ENCODE assay signal across 28 cellular contexts in the genomic region with DNA sequence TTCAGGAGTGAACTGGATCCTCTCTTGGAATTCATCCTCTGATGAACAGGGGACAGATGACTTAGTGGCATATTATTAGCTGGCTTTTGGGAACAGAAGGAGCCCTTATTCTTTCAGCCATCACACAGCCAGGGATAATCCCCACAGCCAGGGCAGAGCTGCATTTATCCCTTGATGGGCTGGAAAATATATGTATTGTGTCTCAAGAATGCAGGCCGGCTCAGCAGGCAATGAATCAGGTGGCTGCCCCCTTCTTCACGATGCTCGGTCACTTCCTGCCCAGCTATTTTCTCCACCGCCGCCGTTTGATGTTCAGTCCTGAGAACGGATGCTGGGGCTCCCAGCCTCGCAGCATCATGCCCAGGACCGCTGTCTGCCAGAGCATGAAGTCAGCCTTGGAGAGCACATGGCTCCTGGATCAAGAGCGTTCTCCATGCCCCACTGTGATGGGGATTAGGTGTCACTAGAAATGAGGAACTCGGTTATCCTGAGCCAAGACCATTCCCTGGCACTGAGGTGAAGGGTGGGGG.
"Had no signal": no experiment of that assay in that cellular context is flagged by ENCODE, and none has a peak within 500 bp of the region (broad histone marks: within the 10 kb centered on the region; RNA-seq: fewer than 3 reads in every experiment).

No MANE protein-coding gene starts in this region.

- H3K4me1 ChIP-seq: body of pancreas, colonic mucosa, right lobe of liver, testis, transverse colon had no signal

- H3K27me3 ChIP-seq: body of pancreas, colonic mucosa, gastrocnemius medialis, right lobe of liver, testis, transverse colon had no signal

- H3K36me3 ChIP-seq: colonic mucosa, gastrocnemius medialis, right lobe of liver, transverse colon had no signal

- H3K4me1 Mint-ChIP-seq: activated naive CD4-positive, alpha-beta T cell treated with anti-CD3 and anti-CD28 coated beads, Interleukin-2, amount 50 U/mL, for 24 hours; activated naive CD8-positive, alpha-beta T cell treated with anti-CD3 and anti-CD28 coated beads, Interleukin-2, amount 50 U/mL, for 24 hours; activated T-helper 17 cell treated with anti-CD3 and anti-CD28 coated beads, Interleukin-2, amount 50 U/mL, for 72 hours; memory B cell had no signal

- H3K27ac Mint-ChIP-seq: activated CD8-positive, alpha-beta T cell treated with anti-CD3 and anti-CD28 coated beads for 36 hours; activated naive CD4-positive, alpha-beta T cell treated with anti-CD3 and anti-CD28 coated beads, Interleukin-2, amount 50 U/mL, for 24 hours; activated naive CD8-positive, alpha-beta T cell treated with anti-CD3 and anti-CD28 coated beads, Interleukin-2, amount 50 U/mL, for 24 hours; effector memory CD8-positive, alpha-beta T cell; memory B cell; T-helper 17 cell had no signal

- H3K27me3 Mint-ChIP-seq: activated CD8-positive, alpha-beta T cell treated with anti-CD3 and anti-CD28 coated beads for 36 hours; activated naive CD4-positive, alpha-beta T cell treated with anti-CD3 and anti-CD28 coated beads, Interleukin-2, amount 50 U/mL, for 24 hours; activated naive CD8-positive, alpha-beta T cell treated with anti-CD3 and anti-CD28 coated beads, Interleukin-2, amount 50 U/mL, for 24 hours; activated T-helper 17 cell treated with anti-CD3 and anti-CD28 coated beads, Interleukin-2, amount 50 U/mL, for 72 hours; effector memory CD8-positive, alpha-beta T cell; memory B cell; T-helper 17 cell had no signal

- H3K4me3 ChIP-seq: body of pancreas, colonic mucosa, gastrocnemius medialis, right lobe of liver, skin epidermis, testis, transverse colon had no signal

- H3K9me3 ChIP-seq: body of pancreas, colonic mucosa, gastrocnemius medialis, right lobe of liver, testis, transverse colon had no signal

- DNase-seq: activated CD4-positive, alpha-beta T cell treated with anti-CD3 and anti-CD28 coated beads, Interleukin-2, amount 50 U/mL, for 1 hour; activated CD4-positive, CD25-positive, alpha-beta regulatory T cell treated with anti-CD3 and anti-CD28 coated beads, Interleukin-2, amount 50 U/mL, for 72 hours; activated CD8-positive, alpha-beta T cell treated with anti-CD3 and anti-CD28 coated beads for 36 hours; activated naive CD8-positive, alpha-beta T cell treated with anti-CD3 and anti-CD28 coated beads, Interleukin-2, amount 50 U/mL, for 24 hours; activated T-cell treated with anti-CD3 and anti-CD28 coated beads, Interleukin-2, amount 50 U/mL, for 4 hours; amygdala; body of pancreas; cerebellar nuclear complex; colonic mucosa; effector memory CD8-positive, alpha-beta T cell; erythroblast; gastrocnemius medialis; glutamatergic neuron; kidney; left colon; posterior cingulate gyrus; right lobe of liver; stimulated activated CD4-positive, alpha-beta T cell treated with anti-CD3 and anti-CD28 coated beads, Interleukin-12 subunit alpha, Interleukin-12 subunit beta, amount 100 ng/mL, for 4 hours; stimulated activated CD4-positive, alpha-beta T cell treated with anti-CD3 and anti-CD28 coated beads, Interleukin-4, amount 100 ng/mL, for 1 hour; stimulated activated naive CD8-positive, alpha-beta T cell treated with anti-CD3 and anti-CD28 coated beads, Interleukin-15, Interleukin-2, amounts not matched to agents 100 U/mL and 50 U/mL, for 24 hours; T-helper 17 cell; T1000; testis; transverse colon had no signal

- H3K4me3 Mint-ChIP-seq: activated CD8-positive, alpha-beta T cell treated with anti-CD3 and anti-CD28 coated beads for 36 hours; activated naive CD4-positive, alpha-beta T cell treated with anti-CD3 and anti-CD28 coated beads, Interleukin-2, amount 50 U/mL, for 24 hours; activated naive CD8-positive, alpha-beta T cell treated with anti-CD3 and anti-CD28 coated beads, Interleukin-2, amount 50 U/mL, for 24 hours; activated T-cell treated with anti-CD3 and anti-CD28 coated beads, Interleukin-2, amount 50 U/mL, for 4 hours; activated T-helper 17 cell treated with anti-CD3 and anti-CD28 coated beads, Interleukin-2, amount 50 U/mL, for 72 hours; effector memory CD8-positive, alpha-beta T cell; memory B cell; T-helper 17 cell had no signal

- H3K9me3 Mint-ChIP-seq: activated CD8-positive, alpha-beta T cell treated with anti-CD3 and anti-CD28 coated beads for 36 hours; activated naive CD4-positive, alpha-beta T cell treated with anti-CD3 and anti-CD28 coated beads, Interleukin-2, amount 50 U/mL, for 24 hours; activated naive CD8-positive, alpha-beta T cell treated with anti-CD3 and anti-CD28 coated beads, Interleukin-2, amount 50 U/mL, for 24 hours; activated T-cell treated with anti-CD3 and anti-CD28 coated beads, Interleukin-2, amount 50 U/mL, for 4 hours; activated T-helper 17 cell treated with anti-CD3 and anti-CD28 coated beads, Interleukin-2, amount 50 U/mL, for 72 hours; effector memory CD8-positive, alpha-beta T cell; memory B cell had no signal

- H3K27ac ChIP-seq: body of pancreas, colonic mucosa, gastrocnemius medialis, right lobe of liver, skin epidermis, testis, transverse colon had no signal
